Comparison of ENCODE assay signal across 11 cellular contexts in genomic region chr4:175509320-175509719, GRCh38.
DNase-seq lines count a peak whose midpoint lies in the region; ATAC-seq and TF ChIP-seq lines count a peak whose summit lies in the region.
"Had no signal": no experiment of that assay in that cellular context is flagged by ENCODE, and none has a peak within 500 bp of the region (broad histone marks: within the 10 kb centered on the region; RNA-seq: fewer than 3 reads in every experiment).

No MANE protein-coding gene starts in this region.

- H3K9me3 ChIP-seq in DOHH2 (ENCODE audit: control insufficient read depth, insufficient read depth, low read length) (no peaks in the 10 kb centered on the region), HEK293 (ENCODE audit: control insufficient read depth, insufficient read depth, low read depth, low read length) (no peaks in the 10 kb centered on the region), OCI-LY1 (ENCODE audit: low read length) (no peaks in the 10 kb centered on the region), prostate gland (no peaks in the 10 kb centered on the region)
- H3K9me3 ChIP-seq: BLaER1 treated with 17β-estradiol and CSF1 and Interleukin-3, amounts not matched to agents 10 nM and 100 nM had no signal

- no peaks in the 10 kb centered on the region for H3K79me2 ChIP-seq in DOHH2 (ENCODE audit: control insufficient read depth, low read length)
- H3K79me2 ChIP-seq in OCI-LY1 (ENCODE audit: insufficient read depth, low read length), result no peaks in the 10 kb centered on the region

- H4K20me1 ChIP-seq in DOHH2 (ENCODE audit: control insufficient read depth, insufficient read depth, low read depth, low read length) (no peaks in the 10 kb centered on the region), OCI-LY1 (ENCODE audit: insufficient read depth, low read length) (no peaks in the 10 kb centered on the region)
- H4K20me1 ChIP-seq: BLaER1 treated with 17β-estradiol and CSF1 and Interleukin-3, amounts not matched to agents 10 nM and 100 nM had no signal

- DNase-seq in fibroblast of pulmonary artery (ENCODE audit: low read depth), result no peak
- DNase-seq in prostate gland (ENCODE audit: low spot score), result no peak
- DNase-seq: activated gamma-delta T cell treated with Interleukin-2 at 50 U/mL for 16 hours had no signal

- TF ChIP-seq CTCF in DOHH2 (IDR thresholded peaks at IDR 0.05; ENCODE audit: low read depth, low read length, poor library complexity, severe bottlenecking) (peak; percentile 25), HEK293 (tag by site-specific recombination; IDR thresholded peaks at IDR 0.05) (no peak), OCI-LY1 (IDR thresholded peaks at IDR 0.05; ENCODE audit: low read length) (peak; percentile 73), fibroblast of pulmonary artery (IDR thresholded peaks at IDR 0.05; ENCODE audit: low read length, missing control alignments) (peak; percentile 9), prostate gland (IDR thresholded peaks at IDR 0.05) (no peak)

- H3K36me3 ChIP-seq in DOHH2 (ENCODE audit: control insufficient read depth, low read length) (no peaks in the 10 kb centered on the region), HEK293 (ENCODE audit: control insufficient read depth in 2 of 2, insufficient read depth in 1 of 2, low read length in 2 of 2) (no peaks in the 10 kb centered on the region), OCI-LY1 (ENCODE audit: insufficient read depth, low read length) (no peaks in the 10 kb centered on the region), prostate gland (no peaks in the 10 kb centered on the region)
- H3K36me3 ChIP-seq: BLaER1 treated with 17β-estradiol and CSF1 and Interleukin-3, amounts not matched to agents 10 nM and 100 nM had no signal

- H3F3A ChIP-seq in DOHH2 (ENCODE audit: control insufficient read depth, insufficient read depth) (no peaks in the 10 kb centered on the region), OCI-LY1 (ENCODE audit: insufficient read depth, low read length) (no peaks in the 10 kb centered on the region)

- H3K4me3 ChIP-seq in DOHH2 (ENCODE audit: low read length) (no peak overlapping the region), HEK293 (ENCODE audit: low read depth, low read length) (no peak overlapping the region), OCI-LY1 (ENCODE audit: low read depth, low read length, poor library complexity, severe bottlenecking) (no peak overlapping the region), fibroblast of pulmonary artery (replicated peaks; ENCODE audit: low read depth, low read length) (no peak overlapping the region), prostate gland (no peak overlapping the region)
- H3K4me3 ChIP-seq: BLaER1 treated with 17β-estradiol and CSF1 and Interleukin-3, amounts not matched to agents 10 nM and 100 nM had no signal

- CTCF ChIA-PET in HEK293 (lab: Yijun Ruan, JAX), result interaction anchor here (0.6 kb wide), 2 partner anchors 503 to 524 kb away, joined by 3 read pairs; no protein-coding TSS in a partner anchor

- H3K4me1 ChIP-seq in DOHH2 (ENCODE audit: control insufficient read depth, low read length) (no peaks in the 10 kb centered on the region), HEK293 (ENCODE audit: control insufficient read depth, insufficient read depth, low read length) (no peaks in the 10 kb centered on the region), OCI-LY1 (ENCODE audit: insufficient read depth, low read length, severe bottlenecking) (no peaks in the 10 kb centered on the region), prostate gland (replicated peaks) (no peaks in the 10 kb centered on the region)
- H3K4me1 ChIP-seq: BLaER1 treated with 17β-estradiol and CSF1 and Interleukin-3, amounts not matched to agents 10 nM and 100 nM had no signal

- WGBS in prostate gland, result 57% methylated on average over 2 of the region's 2 CpGs

- H2AFZ ChIP-seq in OCI-LY1 (ENCODE audit: low read length), result no peak overlapping the region

- TF ChIP-seq POLR2A in prostate gland (IDR thresholded peaks at IDR 0.05), result no peak

- H3K4me2 ChIP-seq in DOHH2 (ENCODE audit: low read length) (no peak overlapping the region), OCI-LY1 (ENCODE audit: low read length) (no peak overlapping the region)
- H3K4me2 ChIP-seq: BLaER1 treated with 17β-estradiol and CSF1 and Interleukin-3, amounts not matched to agents 10 nM and 100 nM had no signal

- H3K9ac ChIP-seq in OCI-LY1 (ENCODE audit: low read length), result no peak overlapping the region
- H3K9ac ChIP-seq: BLaER1 treated with 17β-estradiol and CSF1 and Interleukin-3, amounts not matched to agents 10 nM and 100 nM had no signal

- H3K27ac ChIP-seq in DOHH2 (ENCODE audit: low read depth, low read length) (no peak overlapping the region), HEK293 (ENCODE audit: extremely low read depth, low read depth, low read length) (no peak overlapping the region), OCI-LY1 (ENCODE audit: low read depth, low read length, poor library complexity, severe bottlenecking) (no peak overlapping the region), prostate gland (no peak overlapping the region)
- H3K27ac ChIP-seq: BLaER1 treated with 17β-estradiol and CSF1 and Interleukin-3, amounts not matched to agents 10 nM and 100 nM had no signal

- H3K9me2 ChIP-seq in DOHH2 (replicated peaks; ENCODE audit: control insufficient read depth, low read length), result no peaks in the 10 kb centered on the region
- no peaks in the 10 kb centered on the region for H3K9me2 ChIP-seq in OCI-LY1 (ENCODE audit: low read depth, low read length)

- intact Hi-C loops in prostate gland (cut with DNase I), result no loop called here

- H3K27me3 ChIP-seq in DOHH2 (ENCODE audit: control insufficient read depth, low read length) (no peaks in the 10 kb centered on the region), OCI-LY1 (ENCODE audit: insufficient read depth, low read length) (no peaks in the 10 kb centered on the region), prostate gland (replicated peaks; ENCODE audit: insufficient read depth) (no peaks in the 10 kb centered on the region)
- H3K27me3 ChIP-seq: BLaER1 treated with 17β-estradiol and CSF1 and Interleukin-3, amounts not matched to agents 10 nM and 100 nM had no signal

- POLR2A ChIA-PET in HEK293 (lab: Yijun Ruan, JAX), result no interaction called here

- ATAC-seq in HG03378 (IDR thresholded peaks at IDR 0.05; ENCODE audit: unreplicated experiment) (no peak), GM19035 (IDR thresholded peaks at IDR 0.05; ENCODE audit: unreplicated experiment) (no peak), HG03520 (IDR thresholded peaks at IDR 0.05; ENCODE audit: unreplicated experiment) (no peak)
- ATAC-seq: sciatic nerve had no signal

TF ChIP-seq in HEK293, 187 proteins besides CTCF, POLR2A, EP300 and RAD21:
- TF ChIP-seq ZNF654 (tag by site-specific recombination; IDR thresholded peaks at IDR 0.05; ENCODE audit: low read depth), result peak; percentile 10; the same call in 1 of the 2 replicates
- no peak for TF ChIP-seq ZNF658 (tag by site-specific recombination; IDR thresholded peaks at IDR 0.05)
- TF ChIP-seq HOXA7 (CRISPR knock-in tag; IDR thresholded peaks at IDR 0.05; ENCODE audit: borderline replicate concordance), result no peak

Comparison
In these comparisons a context has a peak if more than half of its experiments do, and no peak if none do; other contexts are left out.
1. CTCF ChIP-seq: peak in DOHH2 (single experiment), OCI-LY1 (single experiment) and fibroblast of pulmonary artery (single experiment); none in HEK293 (single experiment) and prostate gland (0 of 4).